Comparison of ENCODE assay signal across 8 cellular contexts in genomic region chr17:44348234-44348987, GRCh38. TPM values are rescaled to one million over a fixed set of nuclear protein-coding genes. Genes with fewer than 3 reads are reported as not detected.
A peak's percentile ranks its signal among the peaks of the same experiment; 100 is the strongest.
DNase-seq lines count a peak whose midpoint lies in the region; ATAC-seq and TF ChIP-seq lines count a peak whose summit lies in the region.

No MANE protein-coding gene starts in this region.

- H3K27ac ChIP-seq in right cardiac atrium (ENCODE audit: low read length) = no peak overlapping the region
- H3K27ac ChIP-seq in heart right ventricle = peak overlapping the region in 1 of 10 donors; percentile 60

- whole genome bisulfite sequencing in right cardiac atrium = 77% methylated on average over 9 of the region's 9 CpGs
- 86 to 90% methylated on average over 9 of the region's 9 CpGs for WGBS in heart right ventricle, 2 donors

- H3K27ac Mint-ChIP-seq in nephron = no peak overlapping the region

- DNase-seq in right cardiac atrium (peak in 2 of 3 donors; percentile 59 to 76), heart right ventricle (no peak), UCSD-AML1 (lab: John Stamatoyannopoulos, UW; ENCODE audit: unreplicated experiment) (peak; percentile 30), NCI-H1436 (lab: John Stamatoyannopoulos, UW) (no peak), BE2C (no peak), cortex of kidney (lab: John Stamatoyannopoulos, UW) (no peak)

- intact Hi-C loops in right cardiac atrium (cut with DNase I) (no loop called here), heart right ventricle (cut with DNase I) (loop anchor here in 4 of 10 donors (5.0 kb wide), 2 partner anchors 136 to 206 kb away; partner anchors contain the start of gene HROB (in 1 of the 4))

- H3K9me3 Mint-ChIP-seq in nephron = no peaks in the 10 kb centered on the region

- H3K36me3 Mint-ChIP-seq in nephron (ENCODE audit: low read depth) = peaks cover 5% of the 10 kb centered on the region

- H3K27me3 ChIP-seq in right cardiac atrium (ENCODE audit: control insufficient read depth, insufficient read depth) (no peaks in the 10 kb centered on the region), heart right ventricle (no peaks in the 10 kb centered on the region), BE2C (no peaks in the 10 kb centered on the region)

- ATAC-seq in right cardiac atrium (no peak), heart right ventricle (no peak), HG03159 (IDR thresholded peaks at IDR 0.05; ENCODE audit: unreplicated experiment) (peak; percentile 55)

- no peak overlapping the region for H3K4me3 ChIP-seq in right cardiac atrium (ENCODE audit: low read length)
- H3K4me3 ChIP-seq in heart right ventricle = no peak overlapping the region
- H3K4me3 ChIP-seq in BE2C (ENCODE audit: low read depth, low read length) = no peak overlapping the region

- H3K4me1 ChIP-seq in right cardiac atrium (ENCODE audit: control insufficient read depth, insufficient read depth, low read length) (no peaks in the 10 kb centered on the region), heart right ventricle (peaks cover 0 to 52% (median 16%) of the 10 kb centered on the region in 9 donors), BE2C (no peaks in the 10 kb centered on the region)

- H3K4me3 Mint-ChIP-seq in nephron = peak overlapping the region in 2 of 3 experiments; percentile 2 to 44

- H3K4me1 Mint-ChIP-seq in nephron = peaks cover 13% of the 10 kb centered on the region

- H3K36me3 ChIP-seq in heart right ventricle (peaks cover 0 to 46% (median 31%) of the 10 kb centered on the region in 9 donors), BE2C (peaks cover 15% of the 10 kb centered on the region)

- no peaks in the 10 kb centered on the region for H3K9me3 ChIP-seq in right cardiac atrium (ENCODE audit: control insufficient read depth, low read length)
- no peaks in the 10 kb centered on the region for H3K9me3 ChIP-seq in heart right ventricle
- no peaks in the 10 kb centered on the region for H3K9me3 ChIP-seq in BE2C

- TF ChIP-seq CTCF in heart right ventricle (IDR thresholded peaks at IDR 0.05) (no peak), nephron (IDR thresholded peaks at IDR 0.05; ENCODE audit: unreplicated experiment in 3 of 3) (no peak), BE2C (IDR thresholded peaks at IDR 0.05; ENCODE audit: low read depth, low read length) (no peak)

- peaks cover 9% of the 10 kb centered on the region for H3K27me3 Mint-ChIP-seq in nephron (ENCODE audit: low read depth)

RNA-seq across cellular contexts. Expression of gene GRN, which starts 3.3 kb away (rescaled TPM):
- 100 to 1,000 TPM; 158 to 215 (median 194) TPM for total RNA-seq in right cardiac atrium
- polyA plus RNA-seq in right cardiac atrium = 100 TPM
- total RNA-seq in heart right ventricle = 100 to 1,000 TPM; 113 to 303 (median 154) TPM
- 100 to 1,000 TPM in 1 of 2 donors, 10 to 100 TPM in 1; 41.5 to 103 TPM for polyA plus RNA-seq in heart right ventricle
- polyA plus RNA-seq in BE2C (2012; ENCODE audit: insufficient read depth, insufficient read length, low read depth) = 398 TPM

RNA-seq across cellular contexts. Expression of gene FAM171A2, which starts 15.2 kb away (rescaled TPM):
- 1 to 10 TPM; 2.4 to 4.0 (median 3.1) TPM for total RNA-seq in right cardiac atrium
- 1.9 TPM for polyA plus RNA-seq in right cardiac atrium
- total RNA-seq in heart right ventricle = under 1 TPM; 0.25 to 0.95 (median 0.46) TPM
- polyA plus RNA-seq in heart right ventricle = under 1 TPM; 0.29 to 0.57 TPM
- polyA plus RNA-seq in BE2C (2012; ENCODE audit: insufficient read depth, insufficient read length, low read depth) = 44.8 TPM

RNA-seq across cellular contexts. Expression of gene SLC25A39, which starts 23.8 kb away (rescaled TPM):
- total RNA-seq in right cardiac atrium = 10 to 100 TPM; 56.7 to 69.9 (median 66.4) TPM
- 73.0 TPM for polyA plus RNA-seq in right cardiac atrium
- 10 to 100 TPM; 36.3 to 54.7 (median 43.1) TPM for total RNA-seq in heart right ventricle
- 100 to 1,000 TPM in 1 of 2 donors, 10 to 100 TPM in 1; 81.8 to 105 TPM for polyA plus RNA-seq in heart right ventricle
- 920 TPM for polyA plus RNA-seq in BE2C (2012; ENCODE audit: insufficient read depth, insufficient read length, low read depth)

RNA-seq across cellular contexts. Expression of gene RUNDC3A, which starts 40.0 kb away (rescaled TPM):
- total RNA-seq in right cardiac atrium = 1 to 10 TPM; 1.8 to 4.5 (median 2.3) TPM
- 1.6 TPM for polyA plus RNA-seq in right cardiac atrium
- 1 to 10 TPM in 4 of 10 donors, under 1 TPM in 5, not detected in 1; 0.15 to 1.9 (median 0.69) TPM for total RNA-seq in heart right ventricle
- polyA plus RNA-seq in heart right ventricle = under 1 TPM in 1 of 2 donors, not detected in 1; 0.38 TPM
- 386 TPM for polyA plus RNA-seq in BE2C (2012; ENCODE audit: insufficient read depth, insufficient read length, low read depth)

RNA-seq across cellular contexts. Expression of gene ITGA2B, which starts 41.0 kb away (rescaled TPM):
- 10 to 100 TPM in 1 of 4 donors, 1 to 10 TPM in 3; 3.9 to 14.3 (median 8.6) TPM for total RNA-seq in right cardiac atrium
- 3.4 TPM for polyA plus RNA-seq in right cardiac atrium
- total RNA-seq in heart right ventricle = 1 to 10 TPM in 1 of 10 donors, under 1 TPM in 8, not detected in 1; 0.18 to 1.2 (median 0.62) TPM
- 1 to 10 TPM in 1 of 2 donors, under 1 TPM in 1; 0.30 to 1.2 TPM for polyA plus RNA-seq in heart right ventricle
- 1.6 TPM for polyA plus RNA-seq in BE2C (2012; ENCODE audit: insufficient read depth, insufficient read length, low read depth)

Comparison
In these comparisons a context has a peak if more than half of its experiments do, and no peak if none do; other contexts are left out.
1. DNase-seq: peak in right cardiac atrium (2 of 3) and UCSD-AML1 (single experiment); none in heart right ventricle (0 of 2), NCI-H1436 (single experiment), BE2C (single experiment) and cortex of kidney (single experiment).